9 cellular contexts compared by ENCODE assay signal in the genomic region with DNA sequence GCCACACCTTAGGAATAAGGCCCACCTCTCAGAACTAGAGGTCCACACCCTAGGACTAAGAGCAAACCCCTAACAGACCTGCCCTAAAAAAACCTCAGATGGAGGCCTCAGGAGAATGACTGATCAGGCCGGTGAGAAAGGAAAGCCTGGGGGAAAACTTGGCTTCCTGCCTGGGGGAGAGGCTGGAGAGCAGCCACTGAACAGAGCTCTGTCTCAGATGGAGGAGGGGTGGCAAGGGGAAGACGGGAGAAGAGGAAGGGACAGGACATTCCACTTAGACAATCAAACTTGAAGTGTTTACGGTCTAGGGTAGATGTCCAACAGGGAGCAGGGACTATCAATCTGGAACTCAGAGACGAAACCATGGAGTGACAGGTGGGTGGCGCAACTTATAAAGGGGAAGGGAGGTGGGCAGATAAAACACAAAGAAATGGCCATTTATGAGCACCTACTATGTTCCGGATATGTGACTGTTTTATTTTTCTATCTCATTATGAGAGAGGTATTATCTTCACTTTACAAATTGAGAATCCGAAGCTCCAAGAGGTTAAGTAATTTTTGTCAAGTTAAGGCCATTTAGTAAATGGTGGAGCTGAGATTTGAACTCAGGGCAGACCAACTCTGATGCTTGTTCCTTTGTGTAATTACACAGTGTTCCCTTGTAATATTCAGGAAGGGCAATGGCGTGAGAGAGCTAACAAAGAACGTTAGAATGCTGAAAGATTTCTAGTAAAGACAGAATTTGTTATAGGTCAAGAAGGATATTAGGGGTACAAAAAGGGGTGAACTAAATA.
DNase-seq lines count a peak whose midpoint lies in the region; ATAC-seq and TF ChIP-seq lines count a peak whose summit lies in the region.
"Had no signal": no experiment of that assay in that cellular context is flagged by ENCODE, and none has a peak within 500 bp of the region (broad histone marks: within the 10 kb centered on the region; RNA-seq: fewer than 3 reads in every experiment).

No MANE protein-coding gene starts in this region.

- H3K27ac ChIP-seq in brain microvascular endothelial cell (no peak overlapping the region), subcutaneous abdominal adipose tissue (ENCODE audit: low read depth, low read length) (peak overlapping the region; percentile 43)

- H3K27me3 ChIP-seq in brain microvascular endothelial cell (replicated peaks) (no peaks in the 10 kb centered on the region), kidney epithelial cell (ENCODE audit: control insufficient read depth, insufficient read depth, low read length) (no peaks in the 10 kb centered on the region), subcutaneous abdominal adipose tissue (ENCODE audit: control insufficient read depth in 5 of 5, insufficient read depth in 4 of 5, low read length in 5 of 5) (no peaks in the 10 kb centered on the region)

- H3K4me1 ChIP-seq in subcutaneous abdominal adipose tissue (ENCODE audit: control insufficient read depth in 5 of 5, insufficient read depth in 5 of 5, low read length in 5 of 5): peaks cover 2 to 44% (median 29%) of the 10 kb centered on the region in 5 donors

- DNase-seq in HT1080 (ENCODE audit: low read depth) (peak; percentile 91), brain microvascular endothelial cell (peak; percentile 62), kidney epithelial cell (ENCODE audit: low read depth) (no peak), 8988T (no peak), NAMALWA (ENCODE audit: low spot score) (no peak), GF-D8 (lab: John Stamatoyannopoulos, UW) (no peak)
- DNase-seq: activated naive CD4-positive, alpha-beta T cell had no signal

- ATAC-seq in HG03432 (IDR thresholded peaks at IDR 0.05; ENCODE audit: unreplicated experiment): no peak

- no peak for TF ChIP-seq CTCF in brain microvascular endothelial cell (IDR thresholded peaks at IDR 0.05; ENCODE audit: low read depth, low read length, missing control alignments)
- no peak for TF ChIP-seq CTCF in kidney epithelial cell (IDR thresholded peaks at IDR 0.05; ENCODE audit: insufficient read depth, low read length, poor library complexity, severe bottlenecking)

- no peaks in the 10 kb centered on the region for H3K9me3 ChIP-seq in subcutaneous abdominal adipose tissue (ENCODE audit: control insufficient read depth in 5 of 5, low read length in 5 of 5)

- H3K36me3 ChIP-seq in brain microvascular endothelial cell (replicated peaks) (peaks cover 8% of the 10 kb centered on the region), kidney epithelial cell (ENCODE audit: control insufficient read depth, insufficient read depth, low read length) (no peaks in the 10 kb centered on the region), subcutaneous abdominal adipose tissue (ENCODE audit: control insufficient read depth in 5 of 5, insufficient read depth in 5 of 5, low read length in 5 of 5) (peaks cover 0 to 4% (median 0%) of the 10 kb centered on the region in 5 donors)

- peak overlapping the region in 1 of 5 donors; percentile 21 for H3K9ac ChIP-seq in subcutaneous abdominal adipose tissue (ENCODE audit: low read length in 5 of 5)

- in situ Hi-C loops in brain microvascular endothelial cell (cut with HindIII; ENCODE audit: low pct_ligation_motif_present, low sequenced_read_pairs): no loop called here

- H3K4me3 ChIP-seq in brain microvascular endothelial cell (ENCODE audit: low read depth, low read length): no peak overlapping the region
- H3K4me3 ChIP-seq in kidney epithelial cell (ENCODE audit: low read depth, low read length): peak overlapping the region; percentile 45
- peak overlapping the region in 4 of 5 donors; percentile 4 to 45 (median 32) for H3K4me3 ChIP-seq in subcutaneous abdominal adipose tissue (ENCODE audit: low read depth in 1 of 5, low read length in 5 of 5)

Comparison
In these comparisons a context has a peak if more than half of its experiments do, and no peak if none do; other contexts are left out.
1. DNase-seq: peak in HT1080 (single experiment) and brain microvascular endothelial cell (single experiment); none in kidney epithelial cell (single experiment), 8988T (single experiment), NAMALWA (single experiment) and GF-D8 (single experiment).